Comparison of ENCODE assay signal across 9 cellular contexts in the genomic region with DNA sequence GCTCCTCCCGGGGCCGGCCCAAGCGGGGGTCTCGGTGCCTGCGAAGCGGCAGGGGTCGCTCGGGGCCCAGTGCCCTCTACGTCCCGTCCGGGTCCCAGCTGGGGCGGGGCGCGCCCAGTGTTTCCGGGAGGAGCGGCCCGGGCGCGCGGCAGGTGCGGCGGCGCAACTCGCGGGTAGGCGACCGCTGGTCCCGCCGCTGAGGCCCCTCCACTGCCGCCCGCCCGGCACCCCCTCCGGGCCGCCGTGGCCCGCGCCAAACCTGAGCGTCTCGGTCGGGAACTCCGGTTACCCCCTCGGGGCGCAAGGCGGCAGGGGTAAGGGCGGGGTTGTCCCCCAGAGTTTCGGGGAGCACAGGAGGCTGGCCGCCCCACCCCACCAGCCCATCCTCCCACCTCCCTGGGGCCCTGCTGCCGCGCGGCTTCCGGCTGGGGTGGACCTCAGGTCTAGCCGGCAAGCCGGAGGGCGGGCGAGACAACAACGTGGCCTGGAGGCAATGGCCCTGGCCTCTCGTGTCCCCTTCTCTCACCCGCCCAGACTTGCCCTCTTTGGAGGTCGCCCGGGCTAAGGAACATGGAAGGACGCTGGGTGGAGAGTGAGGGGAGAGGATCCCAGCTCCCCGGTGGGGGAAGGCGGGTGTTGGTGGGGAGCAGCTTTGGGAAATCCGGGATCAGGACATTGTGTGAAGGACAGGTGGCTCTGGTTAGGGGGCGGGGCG. TPM values are rescaled to one million over a fixed set of nuclear protein-coding genes. Genes with fewer than 3 reads are reported as not detected.
DNase-seq lines count a peak whose midpoint lies in the region; ATAC-seq and TF ChIP-seq lines count a peak whose summit lies in the region.
"Had no signal": no experiment of that assay in that cellular context is flagged by ENCODE, and none has a peak within 500 bp of the region (broad histone marks: within the 10 kb centered on the region; RNA-seq: fewer than 3 reads in every experiment).

No MANE protein-coding gene starts in this region.

- no peaks in the 10 kb centered on the region for H3K27me3 ChIP-seq in SU-DHL-6 (ENCODE audit: low read length)
- H3K27me3 ChIP-seq in smooth muscle cell (ENCODE audit: low read depth), result peaks cover 65% of the 10 kb centered on the region

- H3K9me3 ChIP-seq in SU-DHL-6 (ENCODE audit: insufficient read depth, low read length) (no peaks in the 10 kb centered on the region), smooth muscle cell (replicated peaks; ENCODE audit: low read depth) (no peaks in the 10 kb centered on the region)

- H3K4me2 ChIP-seq in SU-DHL-6 (ENCODE audit: low read depth, low read length, poor library complexity, severe bottlenecking) (peak overlapping the region; percentile 47), smooth muscle cell (peak overlapping the region; percentile 83)

- H3K4me3 ChIP-seq in SU-DHL-6 (ENCODE audit: insufficient read depth, low read length, poor library complexity, severe bottlenecking) (peak overlapping the region; percentile 36), smooth muscle cell (peak overlapping the region; percentile 48)

- no peaks in the 10 kb centered on the region for H3F3A ChIP-seq in SU-DHL-6 (ENCODE audit: insufficient read depth)
- peaks cover 6% of the 10 kb centered on the region for H3F3A ChIP-seq in smooth muscle cell (ENCODE audit: low read depth)

- H3K9ac ChIP-seq in SU-DHL-6 (ENCODE audit: low read length) (peak overlapping the region; percentile 26), smooth muscle cell (ENCODE audit: low read depth) (no peak overlapping the region)

- no peak overlapping the region for H3K27ac ChIP-seq in SU-DHL-6 (ENCODE audit: low read depth, low read length)
- H3K27ac ChIP-seq in smooth muscle cell (ENCODE audit: low read depth), result no peak overlapping the region

- H2AFZ ChIP-seq in SU-DHL-6 (ENCODE audit: low read depth, low read length, severe bottlenecking) (peak overlapping the region; percentile 15), smooth muscle cell (ENCODE audit: low read depth) (no peak overlapping the region)

- DNase-seq in COLO668 (lab: John Stamatoyannopoulos, UW; ENCODE audit: unreplicated experiment), result peak; percentile 57
- peak; percentile 60 for DNase-seq in left ventricle myocardium superior
- DNase-seq in smooth muscle cell (lab: John Stamatoyannopoulos, UW; ENCODE audit: unreplicated experiment), result no peak
- DNase-seq in midbrain (lab: John Stamatoyannopoulos, UW), result no peak

- H3K4me1 ChIP-seq in smooth muscle cell (ENCODE audit: low read depth), result peaks cover 39% of the 10 kb centered on the region

- H3K79me2 ChIP-seq in SU-DHL-6 (ENCODE audit: insufficient read depth, low read length) (no peaks in the 10 kb centered on the region), smooth muscle cell (ENCODE audit: low read depth) (no peaks in the 10 kb centered on the region)

- no peaks in the 10 kb centered on the region for H4K20me1 ChIP-seq in SU-DHL-6 (ENCODE audit: low read depth, low read length)
- peaks cover 44% of the 10 kb centered on the region for H4K20me1 ChIP-seq in smooth muscle cell (ENCODE audit: low read depth)

- 7% methylated on average over 49 of the region's 66 CpGs for WGBS in smooth muscle cell (ENCODE audit: low lambda C conversion rate)

- no peaks in the 10 kb centered on the region for H3K9me2 ChIP-seq in SU-DHL-6 (replicated peaks; ENCODE audit: insufficient read depth, low read length)

- H3K36me3 ChIP-seq in SU-DHL-6 (ENCODE audit: low read length) (no peaks in the 10 kb centered on the region), smooth muscle cell (ENCODE audit: low read depth) (no peaks in the 10 kb centered on the region)

- no peak for TF ChIP-seq CTCF in SU-DHL-6 (IDR thresholded peaks at IDR 0.05; ENCODE audit: insufficient read depth, low read length, poor library complexity, severe bottlenecking)
- no peak for TF ChIP-seq CTCF in smooth muscle cell (IDR thresholded peaks at IDR 0.05; ENCODE audit: borderline replicate concordance, insufficient read depth, poor library complexity, severe bottlenecking)

- intact Hi-C loops in left ventricle myocardium superior (cut with micrococcal nuclease), result no loop called here

- peak; percentile 35 for ATAC-seq in GM21526 (IDR thresholded peaks at IDR 0.05; ENCODE audit: low FRiP score, unreplicated experiment)
- ATAC-seq in left ventricle myocardium superior, result peak; percentile 1
- ATAC-seq in HG03469 (IDR thresholded peaks at IDR 0.05; ENCODE audit: unreplicated experiment), result no peak
- no peak for ATAC-seq in GM21360 (IDR thresholded peaks at IDR 0.05; ENCODE audit: unreplicated experiment)

RNA-seq across cellular contexts. Expression of a gene that starts 0.4 kb away (rescaled TPM):
- total RNA-seq in left ventricle myocardium superior (31.0 TPM), smooth muscle cell (0.36 and 2.5 TPM in 2 replicates)
- 0.10 and 10.5 TPM in 2 replicates for polyA plus RNA-seq in smooth muscle cell
- total RNA-seq: HT1080 had no signal

RNA-seq across cellular contexts. Expression of a gene that starts 5.4 kb away (rescaled TPM):
- total RNA-seq in left ventricle myocardium superior (401 TPM), smooth muscle cell (214 and 256 TPM in 2 replicates)
- 391 and 469 TPM in 2 replicates for polyA plus RNA-seq in smooth muscle cell

RNA-seq across cellular contexts. Expression of a gene that starts 8.6 kb away (rescaled TPM):
- total RNA-seq in left ventricle myocardium superior (321 TPM), smooth muscle cell (12.4 and 14.8 TPM in 2 replicates)
- 26.4 and 33.8 TPM in 2 replicates for polyA plus RNA-seq in smooth muscle cell

RNA-seq across cellular contexts. Expression of a gene that starts 15.0 kb away (rescaled TPM):
- total RNA-seq in left ventricle myocardium superior, result 266 TPM
- total RNA-seq in smooth muscle cell, result 38.0 and 51.4 TPM in 2 replicates
- polyA plus RNA-seq in smooth muscle cell, result 380 and 446 TPM in 2 replicates

RNA-seq across cellular contexts. Expression of a gene that starts 15.3 kb away (rescaled TPM):
- 40.5 TPM for total RNA-seq in left ventricle myocardium superior
- 50.2 and 68.2 TPM in 2 replicates for total RNA-seq in smooth muscle cell
- 153 and 179 TPM in 2 replicates for polyA plus RNA-seq in smooth muscle cell

Comparison
In these comparisons a context has a peak if more than half of its experiments do, and no peak if none do; other contexts are left out.
1. DNase-seq: peak in COLO668 (single experiment) and left ventricle myocardium superior (single experiment); none in smooth muscle cell (single experiment) and midbrain (single experiment).
2. ATAC-seq: peak in GM21526 (single experiment) and left ventricle myocardium superior (single experiment); none in HG03469 (single experiment) and GM21360 (single experiment).
3. RNA of a gene that starts 8.6 kb away (total RNA-seq): 321 TPM in left ventricle myocardium superior (single experiment); 12.4 to 14.8 TPM in smooth muscle cell; every median in the first group is over 10 times any median in the second.